In genomic region chr1:183471748-183472487, GRCh38 we compare ENCODE assay signal across 1 cellular context.
TF ChIP-seq lines count a peak whose summit lies in the region.

No MANE protein-coding gene starts in this region.

TF ChIP-seq in K562, 482 proteins besides CTCF, POLR2A, EP300 and RAD21 (continued from another document and continues in another):
- TF ChIP-seq, protein P1, sequence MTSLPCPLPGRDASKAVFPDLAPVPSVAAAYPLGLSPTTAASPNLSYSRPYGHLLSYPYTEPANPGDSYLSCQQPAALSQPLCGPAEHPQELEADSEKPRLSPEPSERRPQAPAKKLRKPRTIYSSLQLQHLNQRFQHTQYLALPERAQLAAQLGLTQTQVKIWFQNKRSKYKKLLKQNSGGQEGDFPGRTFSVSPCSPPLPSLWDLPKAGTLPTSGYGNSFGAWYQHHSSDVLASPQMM (CRISPR knock-in tag; IDR thresholded peaks at IDR 0.05): no peak
- TF ChIP-seq MCM7 (IDR thresholded peaks at IDR 0.05) (no peak), ZBTB43 (CRISPR knock-in tag; IDR thresholded peaks at IDR 0.05) (no peak), ZNF75A (CRISPR knock-in tag; IDR thresholded peaks at IDR 0.05) (0 out of 2 replicates have a peak, but pooled peaks have one; percentile 53), MTA3 (IDR thresholded peaks at IDR 0.05; ENCODE audit: borderline replicate concordance) (peak; percentile 81; the same call in 1 of the 2 replicates), ZNF655 (CRISPR knock-in tag; IDR thresholded peaks at IDR 0.05) (no peak), TFAP4 (CRISPR knock-in tag; IDR thresholded peaks at IDR 0.05; ENCODE audit: borderline replicate concordance) (peak; percentile 75; the same call in 1 of the 2 replicates), ZNF449 (CRISPR knock-in tag; IDR thresholded peaks at IDR 0.05) (peak; percentile 37; the same call in 1 of the 2 replicates), ZNF408 (CRISPR knock-in tag; IDR thresholded peaks at IDR 0.05; ENCODE audit: low read depth) (no peak), PTRF (tag; IDR thresholded peaks at IDR 0.05) (no peak), FOXA3 (CRISPR knock-in tag; conservative IDR thresholded peaks at IDR 0.05 in 1 of 2, IDR thresholded peaks at IDR 0.05 in 1 of 2) (no peak), TEAD1 (CRISPR knock-in tag; IDR thresholded peaks at IDR 0.05) (peak in 1 of 2 experiments; percentile 46; a peak in 3 of 4 replicates), PATZ1 (CRISPR knock-in tag; IDR thresholded peaks at IDR 0.05; ENCODE audit: borderline replicate concordance) (peak; percentile 49; the same call in 1 of the 2 replicates), RBM34 (IDR thresholded peaks at IDR 0.05; ENCODE audit: borderline replicate concordance, insufficient read depth, low read length) (no peak), CTCFL (IDR thresholded peaks at IDR 0.05; ENCODE audit: borderline replicate concordance, insufficient read depth, low read depth, low read length, poor library complexity, severe bottlenecking) (no peak), OTX1 (CRISPR knock-in tag; IDR thresholded peaks at IDR 0.05) (peak; percentile 99), DIDO1 (tag; IDR thresholded peaks at IDR 0.05; ENCODE audit: low read depth) (peak; percentile 100), CAMTA2 (CRISPR knock-in tag; conservative IDR thresholded peaks at IDR 0.05) (0 out of 2 replicates have a peak, but pooled peaks have one; percentile 77), SREBF2 (CRISPR knock-in tag; IDR thresholded peaks at IDR 0.05) (peak; percentile 67; the same call in 1 of the 2 replicates), ESRRA (IDR thresholded peaks at IDR 0.05; ENCODE audit: borderline replicate concordance, low read depth) (peak; percentile 84), SMARCC2 (IDR thresholded peaks at IDR 0.05; ENCODE audit: low read depth) (no peak), ZBTB2 (IDR thresholded peaks at IDR 0.05) (peak; percentile 77), PHTF2 (CRISPR knock-in tag; IDR thresholded peaks at IDR 0.05) (0 out of 2 replicates have a peak, but pooled peaks have one; percentile 46), XRCC5 (IDR thresholded peaks at IDR 0.05; ENCODE audit: low read depth, low read length) (peak; percentile 99), RFX7 (CRISPR knock-in tag; IDR thresholded peaks at IDR 0.05) (no peak), MEF2A (IDR thresholded peaks at IDR 0.05; ENCODE audit: control insufficient read depth, low read depth, low read length) (peak; percentile 45; the same call in 1 of the 2 replicates), SNAPC5 (CRISPR knock-in tag; IDR thresholded peaks at IDR 0.05) (no peak), ZNF444 (CRISPR knock-in tag; IDR thresholded peaks at IDR 0.05) (0 out of 2 replicates have a peak, but pooled peaks have one; percentile 64), FUS (optimal IDR thresholded peaks at IDR 0.05; ENCODE audit: low read depth, low read length) (no peak), HDAC6 (IDR thresholded peaks at IDR 0.05; ENCODE audit: low read depth, low read length) (no peak), SMAD4 (CRISPR knock-in tag; conservative IDR thresholded peaks at IDR 0.05) (peak; percentile 64), POLR2B (IDR thresholded peaks at IDR 0.05; ENCODE audit: low read depth, partially characterized antibody) (no peak), YY1 (IDR thresholded peaks at IDR 0.05; ENCODE audit: borderline replicate concordance in 1 of 3, control insufficient read depth in 1 of 3, extremely low read depth in 1 of 3, insufficient read depth in 3 of 3, insufficient read length in 1 of 3, insufficient replicate concordance in 2 of 3, low read depth in 1 of 3, low read length in 2 of 3) (peak in 1 of 3 experiments; percentile 63), KDM5B (IDR thresholded peaks at IDR 0.05; ENCODE audit: insufficient replicate concordance, low read depth, low read length) (peak; percentile 3), JUND (IDR thresholded peaks at IDR 0.05; ENCODE audit: borderline replicate concordance, low read depth, low read length) (peak; percentile 58; the same call in 1 of the 2 replicates), JUND (tag; IDR thresholded peaks at IDR 0.05; ENCODE audit: borderline replicate concordance, low read depth, low read length) (peak; percentile 78; the same call in 2 of the 3 replicates), NRF1 (conservative IDR thresholded peaks at IDR 0.05 in 1 of 2, IDR thresholded peaks at IDR 0.05 in 1 of 2) (0 out of 4 replicates have a peak, but pooled peaks of 1 of the 2 experiments have one; percentile 2), GATA2 (CRISPR knock-in tag; IDR thresholded peaks at IDR 0.05) (peak; percentile 99), PHB2 (IDR thresholded peaks at IDR 0.05; ENCODE audit: low read depth) (0 out of 2 replicates have a peak, but pooled peaks have one; percentile 24), CBX8 (IDR thresholded peaks at IDR 0.05; ENCODE audit: borderline replicate concordance, extremely low read depth, low read depth, low read length, poor library complexity, severe bottlenecking) (no peak), TFAM (CRISPR knock-in tag; conservative IDR thresholded peaks at IDR 0.05) (no peak), NR2C1 (IDR thresholded peaks at IDR 0.05) (peak; percentile 83), NR2C1 (tag; IDR thresholded peaks at IDR 0.05) (peak; percentile 88), ZNF274 (IDR thresholded peaks at IDR 0.05; ENCODE audit: borderline replicate concordance, low read depth, low read length) (no peak), RBBP5 (IDR thresholded peaks at IDR 0.05; ENCODE audit: borderline replicate concordance, insufficient read depth, low read length, poor library complexity, severe bottlenecking) (peak; percentile 77)
- TF ChIP-seq, protein P2, sequence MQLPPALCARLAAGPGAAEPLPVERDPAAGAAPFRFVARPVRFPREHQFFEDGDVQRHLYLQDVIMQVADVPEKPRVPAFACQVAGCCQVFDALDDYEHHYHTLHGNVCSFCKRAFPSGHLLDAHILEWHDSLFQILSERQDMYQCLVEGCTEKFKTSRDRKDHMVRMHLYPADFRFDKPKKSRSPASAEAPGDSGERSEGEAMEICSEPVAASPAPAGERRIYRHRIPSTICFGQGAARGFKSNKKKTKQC (CRISPR knock-in tag; IDR thresholded peaks at IDR 0.05): no peak
- TF ChIP-seq, protein P3, sequence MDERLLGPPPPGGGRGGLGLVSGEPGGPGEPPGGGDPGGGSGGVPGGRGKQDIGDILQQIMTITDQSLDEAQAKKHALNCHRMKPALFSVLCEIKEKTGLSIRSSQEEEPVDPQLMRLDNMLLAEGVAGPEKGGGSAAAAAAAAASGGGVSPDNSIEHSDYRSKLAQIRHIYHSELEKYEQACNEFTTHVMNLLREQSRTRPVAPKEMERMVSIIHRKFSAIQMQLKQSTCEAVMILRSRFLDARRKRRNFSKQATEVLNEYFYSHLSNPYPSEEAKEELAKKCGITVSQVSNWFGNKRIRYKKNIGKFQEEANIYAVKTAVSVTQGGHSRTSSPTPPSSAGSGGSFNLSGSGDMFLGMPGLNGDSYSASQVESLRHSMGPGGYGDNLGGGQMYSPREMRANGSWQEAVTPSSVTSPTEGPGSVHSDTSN (CRISPR knock-in tag; IDR thresholded peaks at IDR 0.05; ENCODE audit: low read depth): no peak
- TF ChIP-seq, protein P3 (tag; conservative IDR thresholded peaks at IDR 0.05; ENCODE audit: low read depth): peak; percentile 61
- TF ChIP-seq, protein P4, sequence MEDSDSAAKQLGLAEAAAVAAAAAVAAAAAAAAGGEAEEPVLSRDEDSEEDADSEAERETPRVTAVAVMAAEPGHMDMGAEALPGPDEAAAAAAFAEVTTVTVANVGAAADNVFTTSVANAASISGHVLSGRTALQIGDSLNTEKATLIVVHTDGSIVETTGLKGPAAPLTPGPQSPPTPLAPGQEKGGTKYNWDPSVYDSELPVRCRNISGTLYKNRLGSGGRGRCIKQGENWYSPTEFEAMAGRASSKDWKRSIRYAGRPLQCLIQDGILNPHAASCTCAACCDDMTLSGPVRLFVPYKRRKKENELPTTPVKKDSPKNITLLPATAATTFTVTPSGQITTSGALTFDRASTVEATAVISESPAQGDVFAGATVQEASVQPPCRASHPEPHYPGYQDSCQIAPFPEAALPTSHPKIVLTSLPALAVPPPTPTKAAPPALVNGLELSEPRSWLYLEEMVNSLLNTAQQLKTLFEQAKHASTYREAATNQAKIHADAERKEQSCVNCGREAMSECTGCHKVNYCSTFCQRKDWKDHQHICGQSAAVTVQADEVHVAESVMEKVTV (CRISPR knock-in tag; IDR thresholded peaks at IDR 0.05): 0 out of 2 replicates have a peak, but pooled peaks have one; percentile 42
